Comparison of ENCODE assay signal across 14 cellular contexts in the genomic region with DNA sequence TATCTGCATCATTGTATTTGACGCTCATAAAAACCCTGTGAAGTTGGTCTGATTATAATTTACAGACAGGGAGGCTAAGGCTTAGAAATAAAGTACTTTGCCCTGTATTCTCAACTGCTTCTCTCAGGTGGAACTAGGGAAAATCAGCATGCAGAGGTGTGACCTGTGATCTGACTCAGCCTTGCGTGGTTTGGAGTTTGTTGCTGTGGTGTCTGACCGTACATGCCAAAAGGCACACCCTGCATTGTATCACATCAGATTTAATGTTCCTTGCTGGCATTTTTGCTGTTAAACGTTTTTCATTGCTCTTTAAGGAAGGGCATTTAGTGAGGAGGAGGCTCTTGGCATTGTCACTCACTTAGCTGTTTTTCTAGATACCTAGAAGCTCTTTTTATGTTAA. TPM values are rescaled to one million over a fixed set of nuclear protein-coding genes. Genes with fewer than 3 reads are reported as not detected.
DNase-seq lines count a peak whose midpoint lies in the region; ATAC-seq and TF ChIP-seq lines count a peak whose summit lies in the region.
"Had no signal": no experiment of that assay in that cellular context is flagged by ENCODE, and none has a peak within 500 bp of the region (broad histone marks: within the 10 kb centered on the region; RNA-seq: fewer than 3 reads in every experiment).

No MANE protein-coding gene starts in this region.

- no peak overlapping the region for H3K4me3 Mint-ChIP-seq in activated CD8-positive, alpha-beta memory T cell treated with anti-CD3 and anti-CD28 coated beads, Interleukin-2, amount 10 ng/mL, durations not matched to agents 7 days and 5 days
- H3K4me3 Mint-ChIP-seq: central memory CD8-positive, alpha-beta T cell; stimulated activated naive B cell treated with anti-CD40 and anti-IgM and Interleukin-4, amounts not matched to agents 10 μg/mL and 1 μg/mL and 100 μg/mL, for 72 hours had no signal

- no peaks in the 10 kb centered on the region for H3K9me3 Mint-ChIP-seq in activated CD8-positive, alpha-beta memory T cell treated with anti-CD3 and anti-CD28 coated beads, Interleukin-2, amount 10 ng/mL, durations not matched to agents 7 days and 5 days (ENCODE audit: low read depth)
- H3K9me3 Mint-ChIP-seq: central memory CD8-positive, alpha-beta T cell had no signal

- ATAC-seq in activated CD8-positive, alpha-beta memory T cell treated with anti-CD3 and anti-CD28 coated beads, Interleukin-2, amount 10 ng/mL, durations not matched to agents 7 days and 5 days = peak; percentile 60
- peak; percentile 77 for ATAC-seq in stimulated activated naive CD8-positive, alpha-beta T cell treated with anti-CD3 and anti-CD28 coated beads, Interleukin-15, Interleukin-2, amounts not matched to agents 100 U/mL and 50 U/mL, for 24 hours
- no peak for ATAC-seq in HG02870 (IDR thresholded peaks at IDR 0.05; ENCODE audit: unreplicated experiment)

- no peaks in the 10 kb centered on the region for H3K36me3 Mint-ChIP-seq in activated CD8-positive, alpha-beta memory T cell treated with anti-CD3 and anti-CD28 coated beads, Interleukin-2, amount 10 ng/mL, durations not matched to agents 7 days and 5 days
- H3K36me3 Mint-ChIP-seq: stimulated activated naive B cell treated with anti-CD40 and anti-IgM and Interleukin-4, amounts not matched to agents 10 μg/mL and 1 μg/mL and 100 μg/mL, for 72 hours had no signal

- peaks cover 19% of the 10 kb centered on the region for H3K4me1 Mint-ChIP-seq in activated CD8-positive, alpha-beta memory T cell treated with anti-CD3 and anti-CD28 coated beads, Interleukin-2, amount 10 ng/mL, durations not matched to agents 7 days and 5 days
- H3K4me1 Mint-ChIP-seq: central memory CD8-positive, alpha-beta T cell; stimulated activated naive B cell treated with anti-CD40 and anti-IgM and Interleukin-4, amounts not matched to agents 10 μg/mL and 1 μg/mL and 100 μg/mL, for 72 hours had no signal

- DNase-seq in activated CD8-positive, alpha-beta memory T cell treated with anti-CD3 and anti-CD28 coated beads, Interleukin-2, amount 10 ng/mL, durations not matched to agents 7 days and 5 days = peak; percentile 58
- DNase-seq in activated CD8-positive, alpha-beta memory T cell treated with anti-CD3 and anti-CD28 coated beads, Interleukin-2, amount 50 U/mL, for 48 hours = no peak
- DNase-seq in LoVo (ENCODE audit: low spot score) = peak; percentile 81
- peak; percentile 92 for DNase-seq in epithelial cell of esophagus (ENCODE audit: low read depth)
- DNase-seq in stimulated activated naive CD8-positive, alpha-beta T cell treated with anti-CD3 and anti-CD28 coated beads, Interleukin-15, Interleukin-2, amounts not matched to agents 100 U/mL and 50 U/mL, for 24 hours = peak; percentile 23
- no peak for DNase-seq in NOMO-1 (lab: John Stamatoyannopoulos, UW; ENCODE audit: unreplicated experiment in 2 of 2)
- no peak for DNase-seq in activated CD4-positive, CD25-positive, alpha-beta regulatory T cell treated with anti-CD3 and anti-CD28 coated beads, Interleukin-2, amount 50 U/mL, for 72 hours
- DNase-seq: activated CD8-positive, alpha-beta memory T cell treated with anti-CD3 and anti-CD28 coated beads for 24 hours; hypothalamus; NCI-H1048; spleen; stimulated activated naive B cell treated with anti-CD40 and anti-IgM and Interleukin-4, amounts not matched to agents 10 μg/mL and 1 μg/mL and 100 μg/mL, for 72 hours had no signal

- peaks cover 10% of the 10 kb centered on the region for H3K27me3 Mint-ChIP-seq in activated CD8-positive, alpha-beta memory T cell treated with anti-CD3 and anti-CD28 coated beads, Interleukin-2, amount 10 ng/mL, durations not matched to agents 7 days and 5 days

- CTCF ChIA-PET in activated CD8-positive, alpha-beta memory T cell treated with anti-CD3 and anti-CD28 coated beads, Interleukin-2, amount 10 ng/mL, durations not matched to agents 7 days and 5 days (lab: Charles Lee) = interaction anchor here (0.6 to 1.4 kb wide), 3 partner anchors 14 to 273 kb away, joined by 3 to 4 read pairs (median 3); no protein-coding TSS in a partner anchor

- H3K27ac Mint-ChIP-seq in activated CD8-positive, alpha-beta memory T cell treated with anti-CD3 and anti-CD28 coated beads, Interleukin-2, amount 10 ng/mL, durations not matched to agents 7 days and 5 days = no peak overlapping the region
- H3K27ac Mint-ChIP-seq: stimulated activated naive B cell treated with anti-CD40 and anti-IgM and Interleukin-4, amounts not matched to agents 10 μg/mL and 1 μg/mL and 100 μg/mL, for 72 hours had no signal

- no peak for TF ChIP-seq CTCF in epithelial cell of esophagus (IDR thresholded peaks at IDR 0.05; ENCODE audit: insufficient read depth, low read depth, low read length, missing control alignments)

- H3K4me3 ChIP-seq in epithelial cell of esophagus (ENCODE audit: low read length) = no peak overlapping the region
- H3K4me3 ChIP-seq: spleen had no signal

RNA-seq across cellular contexts. Expression of a gene that starts 58.8 kb away (rescaled TPM):
- not detected for total RNA-seq in activated CD8-positive, alpha-beta memory T cell treated with anti-CD3 and anti-CD28 coated beads, Interleukin-2, amount 10 ng/mL, durations not matched to agents 7 days and 5 days

Comparison
In these comparisons a context has a peak if more than half of its experiments do, and no peak if none do; other contexts are left out.
1. DNase-seq: peak in activated CD8-positive, alpha-beta memory T cell treated with anti-CD3 and anti-CD28 coated beads, Interleukin-2, amount 10 ng/mL, durations not matched to agents 7 days and 5 days (single experiment), LoVo (single experiment), epithelial cell of esophagus (single experiment) and stimulated activated naive CD8-positive, alpha-beta T cell treated with anti-CD3 and anti-CD28 coated beads, Interleukin-15, Interleukin-2, amounts not matched to agents 100 U/mL and 50 U/mL, for 24 hours (single experiment); none in activated CD8-positive, alpha-beta memory T cell treated with anti-CD3 and anti-CD28 coated beads, Interleukin-2, amount 50 U/mL, for 48 hours (single experiment), NOMO-1 (0 of 2) and activated CD4-positive, CD25-positive, alpha-beta regulatory T cell treated with anti-CD3 and anti-CD28 coated beads, Interleukin-2, amount 50 U/mL, for 72 hours (single experiment).